ENCODE assay signal across 11 cellular contexts in the genomic region with DNA sequence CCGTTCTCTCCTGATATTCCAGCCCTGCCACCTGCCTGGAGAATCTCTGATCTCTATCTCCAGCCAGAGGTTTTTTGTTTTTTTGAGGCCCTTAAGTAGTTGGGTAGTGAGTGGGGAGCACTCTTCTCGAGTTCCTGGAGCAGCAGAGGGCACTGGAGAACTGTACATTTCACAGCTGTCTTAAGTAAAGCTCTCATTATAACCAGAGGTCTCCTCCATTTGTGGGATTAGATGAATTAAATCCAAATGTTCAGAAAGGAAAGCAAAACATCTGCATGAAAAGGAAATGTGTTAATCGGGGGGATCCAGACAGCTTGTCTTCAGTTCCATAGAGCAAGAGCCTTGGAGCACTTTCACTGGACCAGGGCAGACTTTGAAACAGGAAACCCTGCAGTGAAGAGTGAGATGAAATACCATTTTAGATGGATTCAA. TPM values are rescaled to one million over a fixed set of nuclear protein-coding genes. Genes with fewer than 3 reads are reported as not detected.
DNase-seq lines count a peak whose midpoint lies in the region; ATAC-seq and TF ChIP-seq lines count a peak whose summit lies in the region.
"Had no signal": no experiment of that assay in that cellular context is flagged by ENCODE, and none has a peak within 500 bp of the region (broad histone marks: within the 10 kb centered on the region; RNA-seq: fewer than 3 reads in every experiment).

No MANE protein-coding gene starts in this region.

- H3K4me3 ChIP-seq in A673 (ENCODE audit: low read depth, low read length, poor library complexity, severe bottlenecking) (no peak overlapping the region), SK-N-MC (peak overlapping the region; percentile 27)
- H3K4me3 ChIP-seq: mucosa of descending colon had no signal

- H3K4me1 ChIP-seq in A673 (ENCODE audit: insufficient read depth, low read length, poor library complexity, severe bottlenecking) (peaks cover 5% of the 10 kb centered on the region), foreskin keratinocyte (peaks cover 16% of the 10 kb centered on the region)

- H3K9me3 ChIP-seq in A673 (ENCODE audit: low read depth, low read length, poor library complexity, severe bottlenecking) (no peaks in the 10 kb centered on the region), SK-N-MC (ENCODE audit: low read depth, low read length) (no peaks in the 10 kb centered on the region)
- H3K9me3 ChIP-seq: mucosa of descending colon had no signal

- H3K27ac ChIP-seq in A673 (ENCODE audit: low read depth, low read length, poor library complexity, severe bottlenecking), result no peak overlapping the region
- peak overlapping the region; percentile 99 for H3K27ac ChIP-seq in SK-N-MC
- H3K27ac ChIP-seq in foreskin keratinocyte, result no peak overlapping the region

- H3K9ac ChIP-seq in SK-N-MC (ENCODE audit: insufficient read length), result peak overlapping the region; percentile 69

- DNase-seq in A673 (ENCODE audit: low spot score) (peak; percentile 76), GF-D8 (lab: John Stamatoyannopoulos, UW) (peak; percentile 13), SK-N-MC (ENCODE audit: low read depth, low spot score) (peak; percentile 97), foreskin keratinocyte (no peak), NCI-H748 treated with DMSO at 0.1 percent for 48 hours (lab: John Stamatoyannopoulos, UW) (no peak)
- no peak for DNase-seq in stimulated activated CD4-positive, alpha-beta T cell treated with anti-CD3 and anti-CD28 coated beads, Interleukin-4, amount 100 ng/mL, for 4 hours
- DNase-seq: central memory CD4-positive, alpha-beta T cell; T-cell had no signal

- intact Hi-C loops in A673 (cut with micrococcal nuclease; ENCODE audit: unreplicated experiment), result loop anchor here (5.0 kb wide), 1 partner anchor 84 kb away; no protein-coding TSS in a partner anchor

- H3K36me3 ChIP-seq in A673 (ENCODE audit: insufficient read depth, low read length, poor library complexity, severe bottlenecking) (no peaks in the 10 kb centered on the region), SK-N-MC (ENCODE audit: insufficient read depth, low read length) (no peaks in the 10 kb centered on the region)

- CTCF ChIA-PET in A673 (lab: Charles Lee), result interaction anchor here (0.7 to 1.0 kb wide), 2 partner anchors 88 to 117 kb away, joined by 3 to 5 read pairs; no protein-coding TSS in a partner anchor

- no TSS peak for BruUV-seq in A673 (replicated peaks; lab: Mats Ljungman, UMichigan)

- ATAC-seq in foreskin keratinocyte (no peak), GM21515 (IDR thresholded peaks at IDR 0.05; ENCODE audit: unreplicated experiment) (no peak), GM18867 (IDR thresholded peaks at IDR 0.05; ENCODE audit: unreplicated experiment) (no peak)
- ATAC-seq: mucosa of descending colon, T-cell had no signal

- POLR2A ChIA-PET in A673 (lab: Charles Lee; ENCODE audit: low non-redundant PET), result no interaction called here

- TF ChIP-seq CTCF in A673 (conservative IDR thresholded peaks at IDR 0.05; ENCODE audit: low read depth, low read length) (peak; percentile 58), foreskin keratinocyte (conservative IDR thresholded peaks at IDR 0.05) (peak; percentile 43)

- no peaks in the 10 kb centered on the region for H3K27me3 ChIP-seq in A673 (replicated peaks; ENCODE audit: insufficient read depth, low read depth, low read length, poor library complexity)
- no peaks in the 10 kb centered on the region for H3K27me3 ChIP-seq in foreskin keratinocyte

RNA-seq across cellular contexts. Expression of a gene that starts 32.8 kb away (rescaled TPM):
- total RNA-seq in A673 (2021), result 2.4 and 3.1 TPM in 2 replicates
- 7.6 and 16.8 TPM in 2 replicates for total RNA-seq in foreskin keratinocyte
- polyA plus RNA-seq in foreskin keratinocyte, result 2.6 and 5.3 TPM in 2 replicates

Comparison
In these comparisons a context has a peak if more than half of its experiments do, and no peak if none do; other contexts are left out.
1. DNase-seq: peak in A673 (single experiment), GF-D8 (single experiment) and SK-N-MC (single experiment); none in foreskin keratinocyte (0 of 2), stimulated activated CD4-positive, alpha-beta T cell treated with anti-CD3 and anti-CD28 coated beads, Interleukin-4, amount 100 ng/mL, for 4 hours (0 of 2) and NCI-H748 treated with DMSO at 0.1 percent for 48 hours (single experiment).